ENCODE assay signal across 1 cellular context in genomic region chr17:38584350-38584925, GRCh38.
TF ChIP-seq lines count a peak whose summit lies in the region.

No MANE protein-coding gene starts in this region.

TF ChIP-seq in HEK293, 187 proteins besides CTCF, POLR2A, EP300 and RAD21 (continued from another document and continues in another):
- TF ChIP-seq ZNF654 (tag by site-specific recombination; IDR thresholded peaks at IDR 0.05; ENCODE audit: low read depth) (peak; percentile 86), FEZF1 (tag by site-specific recombination; IDR thresholded peaks at IDR 0.05) (0 out of 2 replicates have a peak, but pooled peaks have one; percentile 7), YY2 (tag by site-specific recombination; IDR thresholded peaks at IDR 0.05) (no peak), ZNF26 (tag by site-specific recombination; IDR thresholded peaks at IDR 0.05) (no peak), ZNF76 (tag by site-specific recombination; IDR thresholded peaks at IDR 0.05; ENCODE audit: borderline replicate concordance, low read depth) (peak; percentile 62; the same call in 1 of the 2 replicates), ZNF837 (tag by site-specific recombination; IDR thresholded peaks at IDR 0.05) (no peak), ZBTB21 (tag by site-specific recombination; IDR thresholded peaks at IDR 0.05) (peak; percentile 83), ZBTB11 (tag by site-specific recombination; conservative IDR thresholded peaks at IDR 0.05; ENCODE audit: low read depth) (peak; percentile 1; the same call in 1 of the 2 replicates), PRDM1 (tag by site-specific recombination; IDR thresholded peaks at IDR 0.05) (peak; percentile 66; the same call in 1 of the 2 replicates), HIC1 (tag by site-specific recombination; IDR thresholded peaks at IDR 0.05) (peak; percentile 90), ZNF629 (tag by site-specific recombination; IDR thresholded peaks at IDR 0.05) (peak; percentile 96), ZNF37A (tag by site-specific recombination; IDR thresholded peaks at IDR 0.05) (no peak), ZNF596 (tag by site-specific recombination; IDR thresholded peaks at IDR 0.05) (no peak), KLF1 (tag by site-specific recombination; IDR thresholded peaks at IDR 0.05) (no peak), TCF7L2 (IDR thresholded peaks at IDR 0.05; ENCODE audit: borderline replicate concordance, low read depth, low read length) (no peak), ZNF324 (tag by site-specific recombination; IDR thresholded peaks at IDR 0.05) (peak; percentile 43; the same call in 1 of the 2 replicates), ZNF169 (tag by site-specific recombination; IDR thresholded peaks at IDR 0.05) (no peak), RBAK (tag by site-specific recombination; IDR thresholded peaks at IDR 0.05) (no peak), ZNF132 (tag by site-specific recombination; IDR thresholded peaks at IDR 0.05; ENCODE audit: borderline replicate concordance) (no peak), ZNF639 (tag by site-specific recombination; IDR thresholded peaks at IDR 0.05) (peak; percentile 50; the same call in 1 of the 2 replicates), ZNF398 (tag by site-specific recombination; IDR thresholded peaks at IDR 0.05) (peak; percentile 61), ZNF280C (tag by site-specific recombination; IDR thresholded peaks at IDR 0.05) (no peak), ZSCAN18 (tag by site-specific recombination; IDR thresholded peaks at IDR 0.05) (0 out of 2 replicates have a peak, but pooled peaks have one; percentile 47), ZNF248 (tag by site-specific recombination; IDR thresholded peaks at IDR 0.05) (no peak), SALL2 (tag by site-specific recombination; IDR thresholded peaks at IDR 0.05; ENCODE audit: borderline replicate concordance) (no peak), ZNF24 (tag by site-specific recombination; IDR thresholded peaks at IDR 0.05) (peak; percentile 67; the same call in 1 of the 2 replicates), ZNF501 (tag by site-specific recombination; IDR thresholded peaks at IDR 0.05) (no peak), MYNN (tag by site-specific recombination; IDR thresholded peaks at IDR 0.05; ENCODE audit: borderline replicate concordance) (no peak), SP3 (tag by site-specific recombination; IDR thresholded peaks at IDR 0.05) (peak; percentile 53), BCL11A (tag by site-specific recombination; IDR thresholded peaks at IDR 0.05; ENCODE audit: low read depth) (peak; percentile 81), ZBTB8A (tag by site-specific recombination; IDR thresholded peaks at IDR 0.05) (peak; percentile 37), ZNF514 (tag by site-specific recombination; IDR thresholded peaks at IDR 0.05) (no peak), ZNF366 (tag by site-specific recombination; conservative IDR thresholded peaks at IDR 0.05) (peak; percentile 85), ZNF518A (tag by site-specific recombination; conservative IDR thresholded peaks at IDR 0.05; ENCODE audit: low read depth) (peak; percentile 42; the same call in 1 of the 2 replicates), ZNF121 (tag by site-specific recombination; IDR thresholded peaks at IDR 0.05) (peak; percentile 61; the same call in 1 of the 2 replicates), IKZF3 (tag by site-specific recombination; IDR thresholded peaks at IDR 0.05) (0 out of 2 replicates have a peak, but pooled peaks have one; percentile 3), ZNF488 (tag by site-specific recombination; IDR thresholded peaks at IDR 0.05) (no peak), ZEB2 (tag by site-specific recombination; IDR thresholded peaks at IDR 0.05) (peak; percentile 78)
